ENCODE assay signal across 8 cellular contexts in the genomic region with DNA sequence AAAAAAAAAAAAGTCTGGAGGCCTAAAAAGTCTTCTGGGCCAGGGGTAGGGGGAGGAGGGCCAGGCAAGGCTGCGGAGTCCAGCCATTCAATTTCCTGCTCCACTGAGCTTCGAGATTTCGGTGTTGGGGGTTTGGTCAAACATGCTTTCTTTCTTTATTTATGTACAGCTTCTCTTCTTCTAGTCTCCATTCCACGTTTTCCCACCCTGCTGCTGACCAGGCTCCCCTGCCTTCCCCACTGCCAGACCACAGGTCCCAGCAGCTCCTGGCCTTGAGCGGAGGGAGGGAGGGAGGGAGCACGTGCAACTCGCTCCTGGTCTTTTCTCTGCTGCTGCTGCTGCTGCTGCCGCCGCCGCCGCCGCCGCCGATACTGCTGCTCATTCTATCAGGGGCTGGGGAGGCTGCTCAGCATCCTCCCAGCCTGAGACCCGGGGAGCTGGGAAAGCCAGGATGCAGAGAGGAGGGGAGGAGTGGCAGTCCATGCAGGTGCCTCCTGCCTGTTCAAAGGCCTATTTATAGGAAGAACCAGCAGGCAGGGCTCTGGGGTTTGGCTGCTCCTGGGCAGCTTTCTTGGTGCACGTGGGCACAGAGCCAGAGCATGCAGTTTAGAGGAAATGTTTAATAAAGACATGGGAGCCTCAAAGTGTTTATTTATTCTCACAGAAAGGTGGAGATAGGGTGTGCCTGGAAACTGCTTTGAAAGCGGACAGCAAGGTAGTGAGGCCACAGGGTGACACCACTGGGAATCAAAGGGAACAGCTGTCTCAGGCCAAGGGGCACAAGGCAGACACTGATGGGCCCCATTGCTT. TPM values are rescaled to one million over a fixed set of nuclear protein-coding genes. Genes with fewer than 3 reads are reported as not detected.
A peak's percentile ranks its signal among the peaks of the same experiment; 100 is the strongest.
DNase-seq lines count a peak whose midpoint lies in the region; ATAC-seq and TF ChIP-seq lines count a peak whose summit lies in the region.

No MANE protein-coding gene starts in this region.

- no peak overlapping the region for H3K4me3 ChIP-seq in RWPE2 (ENCODE audit: severe bottlenecking)
- peak overlapping the region; percentile 58 for H3K4me3 ChIP-seq in left ventricle myocardium inferior
- H3K4me3 ChIP-seq in retinal pigment epithelial cell (ENCODE audit: low read length), result peak overlapping the region; percentile 17

- H2BK15ac ChIP-seq in H9 (ENCODE audit: low read depth, low read length), result no peak overlapping the region

- H3K4me2 ChIP-seq in H9 (ENCODE audit: insufficient read depth, insufficient read length, low read length), result peak overlapping the region; percentile 42

- H2AK5ac ChIP-seq in H9 (ENCODE audit: insufficient read length, low read length), result no peak overlapping the region

- no peak overlapping the region for H4K8ac ChIP-seq in H9 (replicated peaks; ENCODE audit: insufficient read length, low read depth, low read length)

- no peak overlapping the region for H2BK20ac ChIP-seq in H9 (ENCODE audit: low read depth, low read length, poor library complexity, severe bottlenecking)

- H4K20me1 ChIP-seq in H9 (ENCODE audit: control insufficient read depth, insufficient read depth, insufficient read length), result no peaks in the 10 kb centered on the region

- peak overlapping the region; percentile 72 for H2AFZ ChIP-seq in H9 (ENCODE audit: low read length)

- TF ChIP-seq CTCF in H9 (conservative IDR thresholded peaks at IDR 0.05) (no peak), RWPE2 (IDR thresholded peaks at IDR 0.05; ENCODE audit: poor library complexity, severe bottlenecking) (no peak), left ventricle myocardium inferior (IDR thresholded peaks at IDR 0.05; ENCODE audit: borderline replicate concordance) (no peak), retinal pigment epithelial cell (conservative IDR thresholded peaks at IDR 0.05; ENCODE audit: low read depth, low read length) (no peak)

- no peak overlapping the region for H2BK12ac ChIP-seq in H9 (ENCODE audit: insufficient read length, low read depth, low read length)

- peaks cover 38% of the 10 kb centered on the region for H3K27me3 ChIP-seq in H9 (ENCODE audit: insufficient read depth, low read length)
- H3K27me3 ChIP-seq in RWPE2 (ENCODE audit: insufficient read depth, poor library complexity, severe bottlenecking), result no peaks in the 10 kb centered on the region
- peaks cover 9% of the 10 kb centered on the region for H3K27me3 ChIP-seq in left ventricle myocardium inferior (ENCODE audit: low read depth)

- DNase-seq in H9 (peak; percentile 89), RWPE2 (ENCODE audit: low spot score) (no peak), left ventricle myocardium inferior (peak; percentile 60), retinal pigment epithelial cell (ENCODE audit: low read depth) (no peak), cerebellar cortex (ENCODE audit: low spot score) (no peak), NCI-H187 (lab: John Stamatoyannopoulos, UW) (no peak), Kasumi-1 (lab: John Stamatoyannopoulos, UW) (no peak)

- no peak overlapping the region for H3K4ac ChIP-seq in H9 (ENCODE audit: low read depth, low read length)

- peaks cover 14 to 29% of the 10 kb centered on the region in 2 experiments for H3K4me1 Mint-ChIP-seq in H9

- peak overlapping the region; percentile 21 for H3T11ph ChIP-seq in H9 (ENCODE audit: low read length)

- H3K79me1 ChIP-seq in H9 (ENCODE audit: insufficient read depth, low read depth, low read length, poor library complexity, severe bottlenecking), result no peaks in the 10 kb centered on the region

- H3K56ac ChIP-seq in H9 (ENCODE audit: insufficient read length, low read depth, low read length), result no peak overlapping the region

- no peak overlapping the region for H3K27ac ChIP-seq in H9 (ENCODE audit: insufficient read length, low read depth, low read length)
- peak overlapping the region; percentile 98 for H3K27ac ChIP-seq in RWPE2 (ENCODE audit: poor library complexity, severe bottlenecking)
- peak overlapping the region; percentile 63 for H3K27ac ChIP-seq in left ventricle myocardium inferior (replicated peaks)

- H4K5ac ChIP-seq in H9 (ENCODE audit: insufficient read length, low read depth, low read length), result no peak overlapping the region

- peaks cover 0 to 4% of the 10 kb centered on the region in 2 experiments; a peak in 1 of 5 replicates for H3K9me3 Mint-ChIP-seq in H9

- H3K9me3 ChIP-seq in H9 (ENCODE audit: control insufficient read depth, low read depth, low read length) (no peaks in the 10 kb centered on the region), RWPE2 (ENCODE audit: severe bottlenecking) (no peaks in the 10 kb centered on the region), left ventricle myocardium inferior (replicated peaks) (no peaks in the 10 kb centered on the region)

- peak overlapping the region; percentile 74; the same call in 1 of the 2 replicates for H3K14ac ChIP-seq in H9 (ENCODE audit: insufficient read depth, low read length)

- H3K27me3 Mint-ChIP-seq in H9 (ENCODE audit: low read depth), result peaks cover 98% of the 10 kb centered on the region

- peak overlapping the region; percentile 83 to 95 for H3K4me3 Mint-ChIP-seq in H9

- intact Hi-C loops in left ventricle myocardium inferior (cut with micrococcal nuclease), result no loop called here

- H3K36me3 Mint-ChIP-seq in H9 (ENCODE audit: insufficient read depth in 1 of 3, low read depth in 3 of 3), result peaks cover 0 to 2% (median 0%) of the 10 kb centered on the region in 3 experiments; a peak in 2 of 7 replicates

- H3K4me1 ChIP-seq in H9 (ENCODE audit: insufficient read depth, low read length) (no peaks in the 10 kb centered on the region), RWPE2 (ENCODE audit: insufficient read depth, poor library complexity, severe bottlenecking) (peaks cover 43% of the 10 kb centered on the region), left ventricle myocardium inferior (peaks cover 53% of the 10 kb centered on the region)

- H3K36me3 ChIP-seq in RWPE2 (ENCODE audit: low read depth), result no peaks in the 10 kb centered on the region
- H3K36me3 ChIP-seq in left ventricle myocardium inferior, result no peaks in the 10 kb centered on the region

- no peak overlapping the region for H2BK120ac ChIP-seq in H9 (ENCODE audit: low read depth, low read length, poor library complexity, severe bottlenecking)

- H3K9ac ChIP-seq in H9 (ENCODE audit: extremely low read depth, insufficient read length, low read length), result peak overlapping the region; percentile 47

- no peak overlapping the region for H3K23ac ChIP-seq in H9 (ENCODE audit: insufficient read length, low read depth, low read length)

- H3K27ac Mint-ChIP-seq in H9, result peak overlapping the region in 1 of 3 experiments; percentile 61; a peak in 2 of 7 replicates

- H3K18ac ChIP-seq in H9 (ENCODE audit: insufficient read length, low read depth, low read length), result peak overlapping the region; percentile 78

- H4K91ac ChIP-seq in H9 (ENCODE audit: insufficient read length, low read depth, low read length), result no peak overlapping the region

- WGBS in H9 (ENCODE audit: extremely low coverage, insufficient read length, low lambda C conversion rate), result no CpG with 5 or more reads among the region's 17 CpGs

- H3K23me2 ChIP-seq in H9 (ENCODE audit: insufficient read length, low read depth, low read length, poor library complexity, severe bottlenecking), result peaks cover 11% of the 10 kb centered on the region

- ATAC-seq in RWPE2 (ENCODE audit: low read depth), result no peak
- no peak for ATAC-seq in HG03565 (IDR thresholded peaks at IDR 0.05; ENCODE audit: unreplicated experiment)

- H2BK5ac ChIP-seq in H9 (ENCODE audit: insufficient read length, low read length), result no peak overlapping the region

- H3K79me2 ChIP-seq in H9 (ENCODE audit: insufficient read depth, low read length), result no peaks in the 10 kb centered on the region

RNA-seq across cellular contexts. Expression of gene ZFHX3, which starts 23.4 kb away (rescaled TPM):
- total RNA-seq in H9 (2021) (1.1 and 1.5 TPM in 2 replicates), left ventricle myocardium inferior (9.6 TPM)

Comparison
In these comparisons a context has a peak if more than half of its experiments do, and no peak if none do; other contexts are left out.
1. DNase-seq: peak in H9 (single experiment) and left ventricle myocardium inferior (single experiment); none in RWPE2 (single experiment), retinal pigment epithelial cell (single experiment), cerebellar cortex (single experiment), NCI-H187 (0 of 2) and Kasumi-1 (0 of 2).